ENCODE assay signal across 9 cellular contexts in genomic region chr2:128319457-128319772, GRCh38. TPM values are rescaled to one million over a fixed set of nuclear protein-coding genes. Genes with fewer than 3 reads are reported as not detected.
DNase-seq lines count a peak whose midpoint lies in the region; ATAC-seq and TF ChIP-seq lines count a peak whose summit lies in the region.
"Had no signal": no experiment of that assay in that cellular context is flagged by ENCODE, and none has a peak within 500 bp of the region (broad histone marks: within the 10 kb centered on the region; RNA-seq: fewer than 3 reads in every experiment).

No MANE protein-coding gene starts in this region.

- H3K79me2 ChIP-seq in neural cell (replicated peaks; ENCODE audit: insufficient read depth, low read length): peaks cover 34% of the 10 kb centered on the region

- ATAC-seq in HG03039 (IDR thresholded peaks at IDR 0.05; ENCODE audit: unreplicated experiment): no peak
- no peak for ATAC-seq in GM18861 (IDR thresholded peaks at IDR 0.05; ENCODE audit: unreplicated experiment)

- H3K9me2 ChIP-seq in neural cell (ENCODE audit: insufficient read depth, low read length): no peaks in the 10 kb centered on the region

- peaks cover 52% of the 10 kb centered on the region for H3K4me1 ChIP-seq in NT2/D1 (ENCODE audit: insufficient read depth, insufficient read length)
- peaks cover 11% of the 10 kb centered on the region for H3K4me1 ChIP-seq in endodermal cell (ENCODE audit: control insufficient read depth, insufficient read depth, low read length)

- TF ChIP-seq EP300 in neural cell (conservative IDR thresholded peaks at IDR 0.05; ENCODE audit: poor library complexity, severe bottlenecking): no peak

- H3K27me3 ChIP-seq in BJ (ENCODE audit: control insufficient read depth, insufficient read depth, low read length) (no peaks in the 10 kb centered on the region), NT2/D1 (ENCODE audit: insufficient read depth, insufficient read length) (peaks cover 15% of the 10 kb centered on the region), endodermal cell (ENCODE audit: control insufficient read depth, insufficient read depth, low read length, poor library complexity, severe bottlenecking) (no peaks in the 10 kb centered on the region), neural cell (ENCODE audit: insufficient read depth, low read depth, low read length) (no peaks in the 10 kb centered on the region)
- H3K27me3 ChIP-seq: adrenal gland had no signal

- TF ChIP-seq RAD21 in neural cell (conservative IDR thresholded peaks at IDR 0.05): no peak

- POLR2A ChIA-PET in BJ (lab: Charles Lee) (no interaction called here), HEK293T (lab: Yijun Ruan, JAX) (no interaction called here)

- peaks cover 31% of the 10 kb centered on the region for H3K4me1 Mint-ChIP-seq in endodermal cell

- peaks cover 10% of the 10 kb centered on the region for H3K36me3 Mint-ChIP-seq in endodermal cell (ENCODE audit: low read depth)

- TF ChIP-seq CTCF in BJ (IDR thresholded peaks at IDR 0.05; ENCODE audit: insufficient read depth, low read depth, low read length) (no peak), endodermal cell (conservative IDR thresholded peaks at IDR 0.05) (no peak), neural cell (IDR thresholded peaks at IDR 0.05; ENCODE audit: poor library complexity, severe bottlenecking) (no peak)

- H4K20me1 ChIP-seq in neural cell (ENCODE audit: insufficient read depth): no peaks in the 10 kb centered on the region

- H3K36me3 ChIP-seq in BJ (ENCODE audit: control insufficient read depth, insufficient read depth, low read length) (peaks cover 2% of the 10 kb centered on the region), NT2/D1 (ENCODE audit: insufficient read depth, insufficient read length, low read length) (peaks cover 32% of the 10 kb centered on the region), endodermal cell (ENCODE audit: control insufficient read depth, insufficient read depth, low read length) (peaks cover 23% of the 10 kb centered on the region), neural cell (ENCODE audit: insufficient read depth, low read length) (no peaks in the 10 kb centered on the region)
- H3K36me3 ChIP-seq: adrenal gland had no signal

- peaks cover 17% of the 10 kb centered on the region for H3K27me3 Mint-ChIP-seq in endodermal cell (ENCODE audit: insufficient read depth)

- H3K4me3 Mint-ChIP-seq in endodermal cell: peak overlapping the region; percentile 95

- H3K9me3 ChIP-seq in NT2/D1 (ENCODE audit: insufficient read depth, low read length) (no peaks in the 10 kb centered on the region), endodermal cell (ENCODE audit: control insufficient read depth, low read length) (no peaks in the 10 kb centered on the region), neural cell (ENCODE audit: low read length) (no peaks in the 10 kb centered on the region)
- H3K9me3 ChIP-seq: adrenal gland had no signal

- H3K9me3 Mint-ChIP-seq in endodermal cell: no peaks in the 10 kb centered on the region

- H3K27ac ChIP-seq in endodermal cell (ENCODE audit: low read depth, low read length) (no peak overlapping the region), neural cell (ENCODE audit: low read length) (no peak overlapping the region)

- H3K4me2 ChIP-seq in neural cell (ENCODE audit: low read length): no peak overlapping the region

- CTCF ChIA-PET in BJ (lab: Yijun Ruan, JAX) (interaction anchor here (0.8 to 2.4 kb wide), 3 partner anchors 35 to 319 kb away, joined by 3 to 9 read pairs (median 3); no protein-coding TSS in a partner anchor), HEK293T (lab: Yijun Ruan, JAX) (interaction anchor here (0.7 kb wide), 1 partner anchor 59 kb away, joined by 3 read pairs; no protein-coding TSS in a partner anchor)

- 83 to 85% methylated on average over 6 to 19 of the region's 19 CpGs for WGBS in endodermal cell (ENCODE audit: insufficient coverage in 1 of 2, insufficient read length in 1 of 2), 2 experiments

- H3K4me3 ChIP-seq in BJ (ENCODE audit: low read depth, low read length) (peak overlapping the region; percentile 70), NT2/D1 (ENCODE audit: insufficient read length, low read depth) (peak overlapping the region; percentile 55), endodermal cell (ENCODE audit: low read length) (peak overlapping the region; percentile 69), neural cell (ENCODE audit: low read length) (peak overlapping the region; percentile 79)

- H3F3A ChIP-seq in neural cell (ENCODE audit: insufficient read depth, low read length, poor library complexity, severe bottlenecking): no peaks in the 10 kb centered on the region

- DNase-seq in BJ (ENCODE audit: low read depth) (no peak), NT2/D1 (ENCODE audit: low read depth, low spot score) (no peak), endodermal cell (no peak), cerebellum (ENCODE audit: low spot score) (no peak), HEK293T (ENCODE audit: extremely low spot score) (no peak)

- no peak overlapping the region for H3K27ac Mint-ChIP-seq in endodermal cell

- H3K9ac ChIP-seq in NT2/D1 (ENCODE audit: insufficient read length, low read depth) (peak overlapping the region; percentile 87), endodermal cell (ENCODE audit: extremely low read depth, low read length, poor library complexity, severe bottlenecking) (peak overlapping the region; percentile 44), neural cell (ENCODE audit: low read length) (peak overlapping the region; percentile 71)

- H2AFZ ChIP-seq in neural cell (ENCODE audit: low read depth, low read length): peak overlapping the region; percentile 56

TF ChIP-seq in neural cell, 6 proteins besides CTCF, POLR2A, EP300 and RAD21 (continues in another document):
- TF ChIP-seq SMC3 (conservative IDR thresholded peaks at IDR 0.05; ENCODE audit: poor library complexity) (no peak), REST (IDR thresholded peaks at IDR 0.05; ENCODE audit: borderline replicate concordance) (no peak), MXI1 (conservative IDR thresholded peaks at IDR 0.05; ENCODE audit: poor library complexity, severe bottlenecking) (no peak), EZH2 (IDR thresholded peaks at IDR 0.05; ENCODE audit: borderline replicate concordance, insufficient read depth, low read length, poor library complexity, severe bottlenecking) (no peak)

TF ChIP-seq in HEK293T, 16 proteins besides CTCF, POLR2A, EP300 and RAD21:
- no peak for TF ChIP-seq FOXM1 (IDR thresholded peaks at IDR 0.05; ENCODE audit: borderline replicate concordance)
- TF ChIP-seq ZNF384 (IDR thresholded peaks at IDR 0.05): no peak
- no peak for TF ChIP-seq SUZ12 (IDR thresholded peaks at IDR 0.05)
- TF ChIP-seq TARDBP (IDR thresholded peaks at IDR 0.05): no peak
- TF ChIP-seq NFRKB (IDR thresholded peaks at IDR 0.05): no peak
- no peak for TF ChIP-seq CTBP1 (IDR thresholded peaks at IDR 0.05; ENCODE audit: borderline replicate concordance)
- TF ChIP-seq ARNT (IDR thresholded peaks at IDR 0.05): no peak
- TF ChIP-seq HDGF (IDR thresholded peaks at IDR 0.05; ENCODE audit: borderline replicate concordance): no peak
- TF ChIP-seq PKNOX1 (IDR thresholded peaks at IDR 0.05): no peak
- TF ChIP-seq L3MBTL2 (conservative IDR thresholded peaks at IDR 0.05): no peak
- TF ChIP-seq ELF4 (IDR thresholded peaks at IDR 0.05): no peak
- TF ChIP-seq FOXK2 (IDR thresholded peaks at IDR 0.05): no peak
- TF ChIP-seq BHLHE40 (IDR thresholded peaks at IDR 0.05; ENCODE audit: borderline replicate concordance): no peak
- no peak for TF ChIP-seq SP1 (IDR thresholded peaks at IDR 0.05)
- TF ChIP-seq FOXA1 (IDR thresholded peaks at IDR 0.05): no peak
- TF ChIP-seq LEF1 (IDR thresholded peaks at IDR 0.05; ENCODE audit: borderline replicate concordance): no peak

RNA-seq across cellular contexts. Expression of gene HS6ST1, which starts 0.7 kb away (rescaled TPM):
- polyA plus RNA-seq in BJ (2011; rRNA removed) (7.4 and 12.9 TPM in 2 replicates), neural cell (44.1 and 46.2 TPM in 2 replicates)
- polyA minus RNA-seq in BJ (2011; rRNA and poly(A)+ RNA removed): 9.1 and 11.0 TPM in 2 replicates
- total RNA-seq in endodermal cell (100 to 1,000 TPM in 1 of 2 donors, 10 to 100 TPM in 1; 93.0 to 106 TPM), cerebellum (39.7 TPM)
- 81.5 TPM for polyA plus RNA-seq in endodermal cell (2013, experiment 1 of 2)
- 79.0 TPM for polyA plus RNA-seq in endodermal cell (2013, experiment 2 of 2)
- polyA minus RNA-seq in neural cell: 72.5 and 80.3 TPM in 2 replicates
